In the genomic region with DNA sequence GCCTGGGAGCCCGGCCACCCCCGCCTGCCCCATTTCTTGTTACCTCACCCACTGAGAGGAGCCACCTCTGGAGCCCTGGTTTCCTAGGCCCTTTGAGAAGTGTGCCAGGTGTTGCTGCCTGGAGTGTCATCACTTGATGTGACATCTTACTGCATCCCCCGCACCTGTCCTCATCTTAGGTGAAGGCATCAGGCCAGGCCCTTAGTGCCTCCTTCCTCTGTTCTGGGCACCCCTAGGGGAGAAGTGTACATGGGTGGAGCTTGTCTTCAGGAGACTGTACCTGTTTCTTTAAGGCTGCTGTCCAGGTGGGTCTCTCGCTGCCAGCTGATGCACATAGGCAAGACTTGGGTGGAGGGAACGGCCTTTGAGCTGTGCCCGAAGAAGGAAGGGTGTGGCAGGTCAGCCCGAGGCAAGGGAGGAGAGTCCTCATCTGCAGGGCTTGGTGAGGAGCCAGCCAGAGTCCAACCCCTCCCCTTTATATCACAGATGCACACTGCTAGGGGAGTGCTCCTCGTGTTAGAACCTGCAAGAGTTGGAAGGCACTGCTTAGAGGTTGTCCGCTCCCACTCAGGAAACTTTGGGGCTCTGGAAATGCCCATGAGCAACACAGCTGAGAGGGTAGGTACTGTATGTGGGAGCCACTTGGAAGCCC, we compare ENCODE assay signal across 8 cellular contexts. TPM values are rescaled to one million over a fixed set of nuclear protein-coding genes. Genes with fewer than 3 reads are reported as not detected.
A peak's percentile ranks its signal among the peaks of the same experiment; 100 is the strongest.
DNase-seq lines count a peak whose midpoint lies in the region; ATAC-seq and TF ChIP-seq lines count a peak whose summit lies in the region.

No MANE protein-coding gene starts in this region.

- H3K27me3 ChIP-seq in adrenal gland (no peaks in the 10 kb centered on the region), neutrophil (no peaks in the 10 kb centered on the region), WERI-Rb-1 (ENCODE audit: insufficient read depth, low read depth, severe bottlenecking) (no peaks in the 10 kb centered on the region)

- H3K36me3 ChIP-seq in adrenal gland (replicated peaks in 1 of 2): no peaks in the 10 kb centered on the region
- no peaks in the 10 kb centered on the region for H3K36me3 ChIP-seq in neutrophil
- H3K36me3 ChIP-seq in WERI-Rb-1: no peaks in the 10 kb centered on the region

- no peak for TF ChIP-seq CTCF in adrenal gland (IDR thresholded peaks at IDR 0.05)
- no peak for TF ChIP-seq CTCF in neutrophil (IDR thresholded peaks at IDR 0.05)
- no peak for TF ChIP-seq CTCF in WERI-Rb-1 (IDR thresholded peaks at IDR 0.05; ENCODE audit: low read depth, low read length)

- intact Hi-C loops in adrenal gland (cut with DNase I): no loop called here

- TF ChIP-seq POLR2A in adrenal gland (IDR thresholded peaks at IDR 0.05): no peak

- H3K9me3 ChIP-seq in adrenal gland (replicated peaks in 1 of 3) (no peaks in the 10 kb centered on the region), neutrophil (no peaks in the 10 kb centered on the region), WERI-Rb-1 (ENCODE audit: severe bottlenecking) (no peaks in the 10 kb centered on the region)

- peak; percentile 22 for ATAC-seq in GM19467 (IDR thresholded peaks at IDR 0.05; ENCODE audit: unreplicated experiment)
- ATAC-seq in HG03342 (IDR thresholded peaks at IDR 0.05; ENCODE audit: unreplicated experiment): peak; percentile 21

- H3K4me1 ChIP-seq in adrenal gland (replicated peaks in 1 of 2) (peaks cover 17 to 52% of the 10 kb centered on the region in 2 donors), neutrophil (ENCODE audit: control insufficient read depth in 1 of 2, insufficient read depth in 1 of 2, low read depth in 1 of 2, low read length in 1 of 2) (peaks cover 53 to 78% of the 10 kb centered on the region in 2 experiments)

- no peak for DNase-seq in adrenal gland
- no peak for DNase-seq in NCI-H2029 treated with DMSO at 0.1 percent for 48 hours (lab: John Stamatoyannopoulos, UW)
- DNase-seq in WERI-Rb-1: no peak
- no peak for DNase-seq in UCSD-AML1 (lab: John Stamatoyannopoulos, UW; ENCODE audit: unreplicated experiment)
- no peak for DNase-seq in DMS53 treated with DMSO at 0.1 percent for 48 hours (lab: John Stamatoyannopoulos, UW; ENCODE audit: unreplicated experiment)

- H3K27ac ChIP-seq in adrenal gland (peak overlapping the region in 3 of 5 donors; percentile 40 to 75 (median 62)), neutrophil (peak overlapping the region; percentile 53), WERI-Rb-1 (no peak overlapping the region)

- H3K4me3 ChIP-seq in adrenal gland (no peak overlapping the region), neutrophil (ENCODE audit: low read depth in 1 of 2, low read length in 1 of 2) (peak overlapping the region in 1 of 2 experiments; percentile 0), WERI-Rb-1 (ENCODE audit: low read depth, low read length) (no peak overlapping the region)

- 52 to 71% (median 55%) methylated on average over 4 to 9 of the region's 9 CpGs for WGBS in adrenal gland, 4 donors

RNA-seq across cellular contexts. Expression of a gene that starts 45.9 kb away (rescaled TPM):
- total RNA-seq in adrenal gland: 10 to 100 TPM; 29.8 to 56.0 (median 43.4) TPM
- polyA plus RNA-seq in adrenal gland: 10 to 100 TPM; 13.7 to 20.5 (median 18.2) TPM
